Comparison of ENCODE assay signal across 2 cellular contexts in the genomic region with DNA sequence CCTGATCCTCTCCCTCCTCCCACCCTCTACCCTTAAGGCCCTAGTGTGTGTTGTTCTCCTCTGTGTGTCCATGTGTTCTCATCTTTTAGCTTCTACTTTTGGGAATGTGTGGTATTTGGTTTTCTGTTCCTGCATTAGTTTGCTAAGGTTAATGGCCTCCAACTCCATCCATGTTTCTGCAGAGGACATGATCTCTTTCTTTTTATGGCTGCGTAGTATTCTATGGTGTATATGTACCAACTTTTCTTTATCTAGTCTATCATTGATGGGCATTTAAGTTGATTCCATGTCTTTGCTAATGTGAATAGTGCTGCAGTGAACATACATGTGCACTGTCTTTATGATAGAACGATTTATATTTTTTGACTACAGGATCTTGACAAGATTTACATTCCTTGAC. TPM values are rescaled to one million over a fixed set of nuclear protein-coding genes. Genes with fewer than 3 reads are reported as not detected.
"Had no signal": no experiment of that assay in that cellular context is flagged by ENCODE, and none has a peak within 500 bp of the region (broad histone marks: within the 10 kb centered on the region; RNA-seq: fewer than 3 reads in every experiment).

No MANE protein-coding gene starts in this region.

RNA-seq across cellular contexts. Expression of gene PPP1R14C, which starts 44.6 kb away (rescaled TPM):
- total RNA-seq: naive thymus-derived CD8-positive, alpha-beta T cell; pulmonary artery endothelial cell had no signal
